In the genomic region with DNA sequence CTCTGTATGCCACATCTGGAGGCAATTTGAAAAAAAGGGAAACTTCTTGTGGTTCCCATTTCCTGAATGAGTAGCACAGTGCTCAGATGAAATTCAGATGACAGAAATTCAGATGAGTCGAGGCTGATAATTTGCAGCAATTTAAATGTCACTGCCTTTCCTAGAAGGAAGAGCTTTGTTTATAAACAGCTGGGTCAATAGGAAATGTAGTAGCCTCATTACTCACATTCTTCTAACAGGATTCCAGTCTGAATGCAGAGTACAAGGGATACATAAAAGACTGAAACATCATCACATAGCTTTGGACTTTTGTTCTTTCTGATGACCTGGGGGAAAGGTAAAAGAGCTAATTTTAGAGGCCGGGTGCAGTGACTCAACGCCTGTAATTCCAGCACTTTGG, we compare ENCODE assay signal across 14 cellular contexts. TPM values are rescaled to one million over a fixed set of nuclear protein-coding genes. Genes with fewer than 3 reads are reported as not detected.
A peak's percentile ranks its signal among the peaks of the same experiment; 100 is the strongest.
DNase-seq lines count a peak whose midpoint lies in the region; ATAC-seq, FAIRE-seq and TF ChIP-seq lines count a peak whose summit lies in the region.
"Had no signal": no experiment of that assay in that cellular context is flagged by ENCODE, and none has a peak within 500 bp of the region (broad histone marks: within the 10 kb centered on the region; RNA-seq: fewer than 3 reads in every experiment).

No MANE protein-coding gene starts in this region.

- H3F3A ChIP-seq in SK-N-SH (replicated peaks; ENCODE audit: insufficient read depth) = peaks cover 12% of the 10 kb centered on the region

- no peak for FAIRE-seq in pancreas (lab: Jason Lieb, UNC)
- FAIRE-seq: frontal cortex had no signal

- H4K20me1 ChIP-seq in SK-N-SH (ENCODE audit: insufficient read depth) = no peaks in the 10 kb centered on the region

- TF ChIP-seq RAD21 in SK-N-SH (IDR thresholded peaks at IDR 0.05; ENCODE audit: low read length) = no peak

- H3K4me1 Mint-ChIP-seq in osteocyte (ENCODE audit: unreplicated experiment) = peaks cover 9% of the 10 kb centered on the region
- H3K4me1 Mint-ChIP-seq: activated CD4-positive, alpha-beta memory T cell treated with anti-CD3 and anti-CD28 coated beads, Interleukin-2, amount 10 ng/mL, durations not matched to agents 7 days and 5 days had no signal

- TF ChIP-seq CTCF in A673 (conservative IDR thresholded peaks at IDR 0.05; ENCODE audit: low read depth, low read length) (no peak), SK-N-SH (IDR thresholded peaks at IDR 0.05) (no peak), foreskin keratinocyte (conservative IDR thresholded peaks at IDR 0.05) (no peak), osteocyte (IDR thresholded peaks at IDR 0.05) (no peak), pancreas (IDR thresholded peaks at IDR 0.05) (no peak)

- POLR2A ChIA-PET in A673 (lab: Charles Lee; ENCODE audit: low non-redundant PET) = no interaction called here
- POLR2A ChIA-PET in SK-N-SH (lab: Yijun Ruan, JAX) = no interaction called here

- BruUV-seq in A673 (replicated peaks; lab: Mats Ljungman, UMichigan) = no TSS peak

- H3K9ac ChIP-seq in SK-N-SH = no peak overlapping the region

- no peaks in the 10 kb centered on the region for H3K9me3 ChIP-seq in A673 (ENCODE audit: low read depth, low read length, poor library complexity, severe bottlenecking)
- no peaks in the 10 kb centered on the region for H3K9me3 ChIP-seq in SK-N-SH
- no peaks in the 10 kb centered on the region for H3K9me3 ChIP-seq in pancreas
- H3K9me3 ChIP-seq: uterus had no signal

- no peak overlapping the region for H3K27ac Mint-ChIP-seq in osteocyte (ENCODE audit: unreplicated experiment)
- H3K27ac Mint-ChIP-seq: activated CD4-positive, alpha-beta memory T cell treated with anti-CD3 and anti-CD28 coated beads, Interleukin-2, amount 10 ng/mL, durations not matched to agents 7 days and 5 days; mesothelial cell of epicardium had no signal

- H3K36me3 ChIP-seq in A673 (ENCODE audit: insufficient read depth, low read length, poor library complexity, severe bottlenecking) = no peaks in the 10 kb centered on the region
- no peaks in the 10 kb centered on the region for H3K36me3 ChIP-seq in SK-N-SH (replicated peaks in 1 of 2; ENCODE audit: control insufficient read depth in 1 of 2, insufficient read depth in 2 of 2, low read length in 1 of 2)
- H3K36me3 ChIP-seq in pancreas = no peaks in the 10 kb centered on the region
- H3K36me3 ChIP-seq: uterus had no signal

- no peak overlapping the region for H2AFZ ChIP-seq in SK-N-SH (ENCODE audit: low read depth)

- H3K4me2 ChIP-seq in SK-N-SH = no peak overlapping the region

- 17% methylated on average over 3 of the region's 3 CpGs for WGBS in SK-N-SH (ENCODE audit: low lambda C conversion rate)
- WGBS in pancreas, 2 donors = 40 to 56% methylated on average over 3 of the region's 3 CpGs

- peak; percentile 78 for DNase-seq in A673 (ENCODE audit: low spot score)
- peak; percentile 14 for DNase-seq in H4 (ENCODE audit: low spot score)
- no peak for DNase-seq in SK-N-SH
- DNase-seq in foreskin keratinocyte = peak; percentile 31 to 51
- no peak for DNase-seq in NCI-H1092 treated with DMSO at 0.1 percent for 48 hours (lab: John Stamatoyannopoulos, UW)
- DNase-seq in osteocyte (ENCODE audit: extremely low spot score, unreplicated experiment) = no peak
- no peak for DNase-seq in pancreas
- DNase-seq: activated CD4-positive, alpha-beta memory T cell treated with anti-CD3 and anti-CD28 coated beads, Interleukin-2, amount 10 ng/mL, durations not matched to agents 7 days and 5 days; stimulated activated naive CD8-positive, alpha-beta T cell treated with anti-CD3 and anti-CD28 coated beads, Interleukin-15, Interleukin-2, amounts not matched to agents 100 U/mL and 50 U/mL, for 24 hours; uterus had no signal

- H3K79me2 ChIP-seq in SK-N-SH (ENCODE audit: insufficient read depth) = no peaks in the 10 kb centered on the region

- no peaks in the 10 kb centered on the region for H3K9me2 ChIP-seq in SK-N-SH

- ATAC-seq in foreskin keratinocyte (peak; percentile 45), pancreas (no peak), GM19328 (IDR thresholded peaks at IDR 0.05; ENCODE audit: unreplicated experiment) (no peak)
- ATAC-seq: stimulated activated naive CD8-positive, alpha-beta T cell treated with anti-CD3 and anti-CD28 coated beads, Interleukin-15, Interleukin-2, amounts not matched to agents 100 U/mL and 50 U/mL, for 24 hours had no signal

- H3K9me3 Mint-ChIP-seq in osteocyte (ENCODE audit: unreplicated experiment) = no peaks in the 10 kb centered on the region
- H3K9me3 Mint-ChIP-seq: activated CD4-positive, alpha-beta memory T cell treated with anti-CD3 and anti-CD28 coated beads, Interleukin-2, amount 10 ng/mL, durations not matched to agents 7 days and 5 days; mesothelial cell of epicardium had no signal

- no peaks in the 10 kb centered on the region for H3K36me3 Mint-ChIP-seq in osteocyte (ENCODE audit: unreplicated experiment)
- H3K36me3 Mint-ChIP-seq: mesothelial cell of epicardium had no signal

- H3K27me3 ChIP-seq in A673 (replicated peaks; ENCODE audit: insufficient read depth, low read depth, low read length, poor library complexity) (peaks cover 4% of the 10 kb centered on the region), SK-N-SH (ENCODE audit: insufficient read depth) (no peaks in the 10 kb centered on the region), foreskin keratinocyte (peaks cover 25% of the 10 kb centered on the region), pancreas (peaks cover 0 to 3% (median 0%) of the 10 kb centered on the region in 4 donors)
- H3K27me3 ChIP-seq: uterus had no signal

- H3K4me3 ChIP-seq in A673 (ENCODE audit: low read depth, low read length, poor library complexity, severe bottlenecking) = no peak overlapping the region
- H3K4me3 ChIP-seq in SK-N-SH (ENCODE audit: low read depth in 2 of 2, low read length in 1 of 2) = no peak overlapping the region
- H3K4me3 ChIP-seq in pancreas = no peak overlapping the region
- H3K4me3 ChIP-seq: uterus had no signal

- intact Hi-C loops in A673 (cut with micrococcal nuclease; ENCODE audit: unreplicated experiment) = no loop called here
- intact Hi-C loops in pancreas (cut with DNase I) = no loop called here

- peak in 1 of 2 experiments; percentile 18; a peak in 1 of 4 replicates for TF ChIP-seq EP300 in SK-N-SH (IDR thresholded peaks at IDR 0.05; ENCODE audit: borderline replicate concordance in 1 of 2, low read depth in 1 of 2, low read length in 1 of 2)

- H3K4me1 ChIP-seq in A673 (ENCODE audit: insufficient read depth, low read length, poor library complexity, severe bottlenecking) (peaks cover 25% of the 10 kb centered on the region), SK-N-SH (ENCODE audit: control insufficient read depth in 1 of 2, insufficient read depth in 2 of 2, low read depth in 1 of 2, low read length in 1 of 2) (peaks cover 0 to 10% of the 10 kb centered on the region in 2 experiments; a peak in 1 of 4 replicates), foreskin keratinocyte (no peaks in the 10 kb centered on the region), pancreas (no peaks in the 10 kb centered on the region)
- H3K4me1 ChIP-seq: uterus had no signal

- CTCF ChIA-PET in A673 (lab: Charles Lee) = no interaction called here
- CTCF ChIA-PET in SK-N-SH (lab: Yijun Ruan, JAX) = interaction anchor here (1.0 to 2.6 kb wide), 2 partner anchors 10 to 125 kb away, joined by 3 to 12 read pairs; partner anchors contain the start of gene DACT1

- H3K27ac ChIP-seq in A673 (ENCODE audit: low read depth, low read length, poor library complexity, severe bottlenecking) (no peak overlapping the region), SK-N-SH (ENCODE audit: low read depth in 2 of 2, low read length in 1 of 2) (no peak overlapping the region), foreskin keratinocyte (no peak overlapping the region), pancreas (no peak overlapping the region)
- H3K27ac ChIP-seq: uterus had no signal

- H3K4me3 Mint-ChIP-seq in osteocyte (ENCODE audit: unreplicated experiment) = no peak overlapping the region
- H3K4me3 Mint-ChIP-seq: activated CD4-positive, alpha-beta memory T cell treated with anti-CD3 and anti-CD28 coated beads, Interleukin-2, amount 10 ng/mL, durations not matched to agents 7 days and 5 days; mesothelial cell of epicardium had no signal

- H3K27me3 Mint-ChIP-seq in osteocyte (ENCODE audit: unreplicated experiment) = peaks cover 2% of the 10 kb centered on the region

TF ChIP-seq in SK-N-SH, 30 proteins besides CTCF, POLR2A, EP300 and RAD21 (continues in another document):
- peak; percentile 50; the same call in 1 of the 2 replicates for TF ChIP-seq JUND (IDR thresholded peaks at IDR 0.05)
- TF ChIP-seq PBX3 (IDR thresholded peaks at IDR 0.05) = peak; percentile 65
- TF ChIP-seq TAF1 (IDR thresholded peaks at IDR 0.05; ENCODE audit: borderline replicate concordance, low read depth, low read length) = no peak
- peak; percentile 50; the same call in 1 of the 2 replicates for TF ChIP-seq TEAD4 (IDR thresholded peaks at IDR 0.05; ENCODE audit: borderline replicate concordance, insufficient read depth)
- TF ChIP-seq TCF12 (IDR thresholded peaks at IDR 0.05) = peak; percentile 95
- no peak for TF ChIP-seq USF2 (IDR thresholded peaks at IDR 0.05; ENCODE audit: borderline replicate concordance, low read depth, low read length)

RNA-seq across cellular contexts. Expression of gene DACT1, which starts 11.3 kb away (rescaled TPM):
- 4.7 and 5.1 TPM in 2 replicates for total RNA-seq in A673 (2021)
- 10.1 and 11.7 TPM in 2 replicates for total RNA-seq in H4 (2014; rRNA removed; shearing (Covaris generic))
- polyA plus RNA-seq in SK-N-SH (2012; rRNA removed) = 3.3 and 4.2 TPM in 2 replicates
- 3.3 and 3.9 TPM in 2 replicates for polyA plus RNA-seq in SK-N-SH (2012; cell fraction: cytosol; rRNA removed)
- 6.3 and 8.9 TPM in 2 replicates for polyA plus RNA-seq in SK-N-SH (2012; cell fraction: nucleus; rRNA removed)
- total RNA-seq in foreskin keratinocyte = 0.07 and 0.20 TPM in 2 replicates
- 0.06 TPM in 1 of 2 replicates, not detected in the other for polyA plus RNA-seq in foreskin keratinocyte
- total RNA-seq in osteocyte = 29.2 and 32.7 TPM in 2 replicates
- 1 to 10 TPM in 3 of 6 donors, under 1 TPM in 3; 0.69 to 7.5 (median 1.2) TPM for total RNA-seq in pancreas
- 1 to 10 TPM in 1 of 2 donors, under 1 TPM in 1; 0.80 to 1.3 TPM for polyA plus RNA-seq in pancreas
- total RNA-seq: HT-29 had no signal

Comparison
In these comparisons a context has a peak if more than half of its experiments do, and no peak if none do; other contexts are left out.
1. DNase-seq: peak in A673 (single experiment), H4 (single experiment) and foreskin keratinocyte (2 of 2); none in SK-N-SH (single experiment), NCI-H1092 treated with DMSO at 0.1 percent for 48 hours (single experiment), osteocyte (single experiment) and pancreas (0 of 6).